21 cellular contexts compared by ENCODE assay signal in the genomic region with DNA sequence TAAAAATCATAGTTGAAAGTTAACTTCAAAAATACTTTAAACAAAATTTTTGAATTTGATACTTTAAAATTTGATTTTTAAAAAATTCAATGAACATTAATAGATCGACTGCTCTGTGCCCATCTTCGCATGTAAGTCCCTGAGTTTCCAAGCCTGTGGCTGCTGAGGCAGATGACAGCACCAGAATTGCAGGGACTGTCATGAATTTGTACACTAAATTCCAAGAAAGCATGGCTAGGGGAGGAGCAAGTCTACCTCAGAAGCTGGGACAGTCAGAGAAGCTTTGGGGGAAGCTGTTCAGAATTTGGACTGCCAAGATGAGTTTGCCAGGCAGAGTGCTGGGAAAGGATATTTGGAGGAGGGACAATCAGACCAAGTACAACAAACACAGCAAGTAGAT.
A peak's percentile ranks its signal among the peaks of the same experiment; 100 is the strongest.
DNase-seq lines count a peak whose midpoint lies in the region; ATAC-seq and TF ChIP-seq lines count a peak whose summit lies in the region.
"Had no signal": no experiment of that assay in that cellular context is flagged by ENCODE, and none has a peak within 500 bp of the region (broad histone marks: within the 10 kb centered on the region; RNA-seq: fewer than 3 reads in every experiment).

No MANE protein-coding gene starts in this region.

- H3K18ac ChIP-seq in H9 (ENCODE audit: insufficient read length, low read depth, low read length), result no peak overlapping the region

- no peak overlapping the region for H4K91ac ChIP-seq in H9 (ENCODE audit: insufficient read length, low read depth, low read length)

- H3K27ac Mint-ChIP-seq in brain (peak overlapping the region in 3 of 5 experiments; percentile 27 to 78 (median 77)), nephron (peak overlapping the region; percentile 42 to 80 (median 46)), H9 (0 out of 7 replicates have a peak overlapping the region, but pooled peaks of 1 of the 3 experiments have one; percentile 7)
- H3K27ac Mint-ChIP-seq: B cell; CD4-positive, CD25-positive, alpha-beta regulatory T cell; CD8-positive, alpha-beta T cell; HFFc6 had no signal

- no peak overlapping the region for H3T11ph ChIP-seq in H9 (ENCODE audit: low read length)

- H4K5ac ChIP-seq in H9 (ENCODE audit: insufficient read length, low read depth, low read length), result no peak overlapping the region

- H3K23me2 ChIP-seq in H9 (ENCODE audit: insufficient read length, low read depth, low read length, poor library complexity, severe bottlenecking), result no peaks in the 10 kb centered on the region

- WGBS in H9 (ENCODE audit: extremely low coverage, insufficient read length, low lambda C conversion rate), result no CpG with 5 or more reads among the region's 2 CpGs

- peaks cover 2% of the 10 kb centered on the region for H3K27me3 Mint-ChIP-seq in brain
- H3K27me3 Mint-ChIP-seq in nephron (ENCODE audit: low read depth), result no peaks in the 10 kb centered on the region
- H3K27me3 Mint-ChIP-seq in H9 (ENCODE audit: low read depth), result no peaks in the 10 kb centered on the region
- H3K27me3 Mint-ChIP-seq: B cell; CD4-positive, CD25-positive, alpha-beta regulatory T cell had no signal

- ATAC-seq in GM19395 (IDR thresholded peaks at IDR 0.05; ENCODE audit: unreplicated experiment), result no peak
- ATAC-seq: CD8-positive, alpha-beta T cell; HCT116 had no signal

- no peaks in the 10 kb centered on the region for H3K9me3 ChIP-seq in H9 (ENCODE audit: control insufficient read depth, low read depth, low read length)
- H3K9me3 ChIP-seq: BLaER1, Caco-2 had no signal

- H3K4me3 Mint-ChIP-seq in brain (peak overlapping the region in 1 of 5 experiments; percentile 44), nephron (no peak overlapping the region), H9 (no peak overlapping the region)
- H3K4me3 Mint-ChIP-seq: B cell; CD4-positive, CD25-positive, alpha-beta regulatory T cell; CD8-positive, alpha-beta T cell; HFFc6 had no signal

- H4K8ac ChIP-seq in H9 (replicated peaks; ENCODE audit: insufficient read length, low read depth, low read length), result no peak overlapping the region

- no peak for TF ChIP-seq CTCF in brain (conservative IDR thresholded peaks at IDR 0.05)
- TF ChIP-seq CTCF in nephron (IDR thresholded peaks at IDR 0.05; ENCODE audit: unreplicated experiment in 3 of 3), result no peak
- TF ChIP-seq CTCF in H9 (conservative IDR thresholded peaks at IDR 0.05), result no peak

- H3K14ac ChIP-seq in H9 (ENCODE audit: insufficient read depth, low read length), result no peak overlapping the region

- H2BK120ac ChIP-seq in H9 (ENCODE audit: low read depth, low read length, poor library complexity, severe bottlenecking), result no peak overlapping the region

- no peaks in the 10 kb centered on the region for H3K79me2 ChIP-seq in H9 (ENCODE audit: insufficient read depth, low read length)

- DNase-seq in NCI-H82 (lab: John Stamatoyannopoulos, UW), result peak; percentile 43
- no peak for DNase-seq in NCI-H82 treated with DMSO at 0.1 percent for 48 hours (lab: John Stamatoyannopoulos, UW; ENCODE audit: unreplicated experiment)
- no peak for DNase-seq in H9
- DNase-seq in NCI-H526 treated with DMSO at 0.1 percent for 48 hours (lab: John Stamatoyannopoulos, UW), result no peak
- DNase-seq in activated CD8-positive, alpha-beta memory T cell treated with anti-CD3 and anti-CD28 coated beads for 24 hours, result no peak
- DNase-seq: Caco-2; CD4-positive, CD25-positive, alpha-beta regulatory T cell; CD8-positive, alpha-beta T cell; DMS153; DND-41; GOT3; H7; HFFc6 had no signal

- no peak overlapping the region for H3K56ac ChIP-seq in H9 (ENCODE audit: insufficient read length, low read depth, low read length)

- H3K27me3 ChIP-seq in H9 (ENCODE audit: insufficient read depth, low read length), result no peaks in the 10 kb centered on the region
- H3K27me3 ChIP-seq: BLaER1 had no signal

- peaks cover 21% of the 10 kb centered on the region for H3K36me3 Mint-ChIP-seq in brain
- H3K36me3 Mint-ChIP-seq in nephron (ENCODE audit: low read depth), result peaks cover 11% of the 10 kb centered on the region
- H3K36me3 Mint-ChIP-seq in H9 (ENCODE audit: insufficient read depth in 1 of 3, low read depth in 3 of 3), result no peaks in the 10 kb centered on the region
- H3K36me3 Mint-ChIP-seq: CD4-positive, CD25-positive, alpha-beta regulatory T cell; CD8-positive, alpha-beta T cell had no signal

- H2BK5ac ChIP-seq in H9 (ENCODE audit: insufficient read length, low read length), result no peak overlapping the region

- H2BK20ac ChIP-seq in H9 (ENCODE audit: low read depth, low read length, poor library complexity, severe bottlenecking), result no peak overlapping the region

- no peak overlapping the region for H3K4me2 ChIP-seq in H9 (ENCODE audit: insufficient read depth, insufficient read length, low read length)
- H3K4me2 ChIP-seq: BLaER1 had no signal

- no peak overlapping the region for H2AFZ ChIP-seq in H9 (ENCODE audit: low read length)

- no peaks in the 10 kb centered on the region for H3K79me1 ChIP-seq in H9 (ENCODE audit: insufficient read depth, low read depth, low read length, poor library complexity, severe bottlenecking)

- H3K23ac ChIP-seq in H9 (ENCODE audit: insufficient read length, low read depth, low read length), result no peak overlapping the region

- H2AK5ac ChIP-seq in H9 (ENCODE audit: insufficient read length, low read length), result no peak overlapping the region

- no peak overlapping the region for H2BK12ac ChIP-seq in H9 (ENCODE audit: insufficient read length, low read depth, low read length)

- no peak overlapping the region for H3K27ac ChIP-seq in H9 (ENCODE audit: insufficient read length, low read depth, low read length)
- H3K27ac ChIP-seq: 22Rv1, BLaER1, C4-2B had no signal

- no peak overlapping the region for H3K9ac ChIP-seq in H9 (ENCODE audit: extremely low read depth, insufficient read length, low read length)
- H3K9ac ChIP-seq: BLaER1 had no signal

- H2BK15ac ChIP-seq in H9 (ENCODE audit: low read depth, low read length), result no peak overlapping the region

- H3K4me1 Mint-ChIP-seq in brain (peaks cover 73% of the 10 kb centered on the region), nephron (peaks cover 46% of the 10 kb centered on the region), H9 (peaks cover 13 to 23% of the 10 kb centered on the region in 2 experiments)
- H3K4me1 Mint-ChIP-seq: B cell; CD4-positive, CD25-positive, alpha-beta regulatory T cell had no signal

- no peaks in the 10 kb centered on the region for H4K20me1 ChIP-seq in H9 (ENCODE audit: control insufficient read depth, insufficient read depth, insufficient read length)
- H4K20me1 ChIP-seq: BLaER1 had no signal

- H3K4me1 ChIP-seq in H9 (ENCODE audit: insufficient read depth, low read length), result peaks cover 4% of the 10 kb centered on the region; the same call in 1 of the 2 replicates
- H3K4me1 ChIP-seq: BLaER1, Caco-2 had no signal

- no peak overlapping the region for H3K4ac ChIP-seq in H9 (ENCODE audit: low read depth, low read length)

- H3K9me3 Mint-ChIP-seq in brain (no peaks in the 10 kb centered on the region), nephron (no peaks in the 10 kb centered on the region), H9 (no peaks in the 10 kb centered on the region)
